In genomic region chr17:75272848-75273184, GRCh38 we compare ENCODE assay signal across 1 cellular context.
TF ChIP-seq lines count a peak whose summit lies in the region.

No MANE protein-coding gene starts in this region.

TF ChIP-seq in HepG2, 621 proteins besides CTCF, POLR2A, EP300 and RAD21:
- TF ChIP-seq ZXDC (CRISPR knock-in tag; IDR thresholded peaks at IDR 0.05) (no peak), NRL (CRISPR knock-in tag; IDR thresholded peaks at IDR 0.05; ENCODE audit: borderline replicate concordance) (no peak), ZNF530 (CRISPR knock-in tag; IDR thresholded peaks at IDR 0.05; ENCODE audit: low read depth) (no peak), ZNF333 (CRISPR knock-in tag; IDR thresholded peaks at IDR 0.05; ENCODE audit: borderline replicate concordance) (0 out of 2 replicates have a peak, but pooled peaks have one; percentile 21), UBTF (CRISPR knock-in tag; IDR thresholded peaks at IDR 0.05) (no peak), ZNF75D (CRISPR knock-in tag; IDR thresholded peaks at IDR 0.05; ENCODE audit: borderline replicate concordance) (no peak), IRF1 (CRISPR knock-in tag; IDR thresholded peaks at IDR 0.05; ENCODE audit: low read depth) (no peak), CBFB (CRISPR knock-in tag; IDR thresholded peaks at IDR 0.05) (peak; percentile 25; the same call in 1 of the 2 replicates), ZNF501 (CRISPR knock-in tag; IDR thresholded peaks at IDR 0.05) (no peak), SCMH1 (CRISPR knock-in tag; IDR thresholded peaks at IDR 0.05; ENCODE audit: borderline replicate concordance) (no peak), HNRNPK (IDR thresholded peaks at IDR 0.05; ENCODE audit: low read depth, low read length, poor library complexity, severe bottlenecking) (no peak), NFIB (CRISPR knock-in tag; IDR thresholded peaks at IDR 0.05; ENCODE audit: borderline replicate concordance) (0 out of 2 replicates have a peak, but pooled peaks have one; percentile 29), NFATC3 (CRISPR knock-in tag; IDR thresholded peaks at IDR 0.05) (no peak), KDM3A (CRISPR knock-in tag; IDR thresholded peaks at IDR 0.05; ENCODE audit: low read depth) (no peak), ZNF639 (CRISPR knock-in tag; conservative IDR thresholded peaks at IDR 0.05) (no peak), PHF8 (CRISPR knock-in tag; IDR thresholded peaks at IDR 0.05) (no peak), ZBTB26 (CRISPR knock-in tag; IDR thresholded peaks at IDR 0.05; ENCODE audit: borderline replicate concordance) (no peak), CREBL2 (CRISPR knock-in tag; IDR thresholded peaks at IDR 0.05; ENCODE audit: borderline replicate concordance) (no peak), ZBTB43 (CRISPR knock-in tag; conservative IDR thresholded peaks at IDR 0.05) (no peak), ZNF230 (CRISPR knock-in tag; IDR thresholded peaks at IDR 0.05) (no peak), RBM39 (IDR thresholded peaks at IDR 0.05; ENCODE audit: low read depth, low read length, poor library complexity, severe bottlenecking) (no peak), BCL3 (CRISPR knock-in tag; IDR thresholded peaks at IDR 0.05) (no peak)
TF ChIP-seq in HepG2: peak in this region for 3.
